Comparison of ENCODE assay signal across 1 cellular context in genomic region chr4:25313194-25313895, GRCh38.
TF ChIP-seq lines count a peak whose summit lies in the region.

No MANE protein-coding gene starts in this region.

TF ChIP-seq in HEK293T, 16 proteins besides CTCF, POLR2A, EP300 and RAD21 (continued from another document):
- TF ChIP-seq PKNOX1 (IDR thresholded peaks at IDR 0.05): no peak
- no peak for TF ChIP-seq LEF1 (IDR thresholded peaks at IDR 0.05; ENCODE audit: borderline replicate concordance)
